In genomic region chr4:171473155-171473554, GRCh38 we compare ENCODE assay signal across 16 cellular contexts.
DNase-seq lines count a peak whose midpoint lies in the region; ATAC-seq and TF ChIP-seq lines count a peak whose summit lies in the region.
"Had no signal": no experiment of that assay in that cellular context is flagged by ENCODE, and none has a peak within 500 bp of the region (broad histone marks: within the 10 kb centered on the region; RNA-seq: fewer than 3 reads in every experiment).

No MANE protein-coding gene starts in this region.

- H3K36me3 ChIP-seq in vagina (no peaks in the 10 kb centered on the region), lower lobe of right lung (no peaks in the 10 kb centered on the region)

- no peaks in the 10 kb centered on the region for H3K9me3 ChIP-seq in vagina
- no peaks in the 10 kb centered on the region for H3K9me3 ChIP-seq in lower lobe of right lung

- no peaks in the 10 kb centered on the region for H3K27me3 ChIP-seq in vagina
- no peaks in the 10 kb centered on the region for H3K27me3 ChIP-seq in lower lobe of right lung (ENCODE audit: low read depth)

- intact Hi-C loops in vagina (cut with DNase I), result no loop called here
- intact Hi-C loops in lower lobe of right lung (cut with DNase I), result no loop called here
- intact Hi-C loops in CD14-positive monocyte (cut with micrococcal nuclease), result no loop called here

- H3K9me3 Mint-ChIP-seq in CD14-positive monocyte, result peaks cover 0 to 6% (median 0%) of the 10 kb centered on the region in 7 donors
- H3K9me3 Mint-ChIP-seq: H9 had no signal

- DNase-seq in left kidney (ENCODE audit: low read depth, low spot score) (peak; percentile 6), vagina (ENCODE audit: extremely low spot score in 2 of 2) (no peak), lower lobe of right lung (no peak), CD14-positive monocyte (ENCODE audit: low spot score) (no peak)
- DNase-seq: AML-193; CD4-positive, alpha-beta memory T cell; DMS153; DMS79; GDM1; H9; Karpas-422; KBM-7 had no signal

- H3K4me1 ChIP-seq in vagina, result no peaks in the 10 kb centered on the region
- H3K4me1 ChIP-seq in lower lobe of right lung, result no peaks in the 10 kb centered on the region

- ATAC-seq in GM18868 (IDR thresholded peaks at IDR 0.05; ENCODE audit: unreplicated experiment) (peak; percentile 85), HG02981 (IDR thresholded peaks at IDR 0.05; ENCODE audit: unreplicated experiment) (peak; percentile 54), lower lobe of right lung (no peak)

- H3K27me3 Mint-ChIP-seq in CD14-positive monocyte (ENCODE audit: low read depth in 3 of 3), result peaks cover 0 to 1% (median 0%) of the 10 kb centered on the region in 3 donors
- H3K27me3 Mint-ChIP-seq: CD4-positive, alpha-beta memory T cell; IgD-negative memory B cell had no signal

- H3K4me3 Mint-ChIP-seq in CD14-positive monocyte, result no peak overlapping the region
- H3K4me3 Mint-ChIP-seq: CD4-positive, alpha-beta memory T cell; H9; IgD-negative memory B cell had no signal

- H3K4me1 Mint-ChIP-seq in CD14-positive monocyte, result no peaks in the 10 kb centered on the region
- H3K4me1 Mint-ChIP-seq: CD4-positive, alpha-beta memory T cell had no signal

- TF ChIP-seq POLR2A in vagina (IDR thresholded peaks at IDR 0.05), result no peak

- no peak for TF ChIP-seq CTCF in vagina (IDR thresholded peaks at IDR 0.05)
- TF ChIP-seq CTCF in lower lobe of right lung (IDR thresholded peaks at IDR 0.05), result no peak
- no peak for TF ChIP-seq CTCF in CD14-positive monocyte (IDR thresholded peaks at IDR 0.05)

- no peak overlapping the region for H3K27ac ChIP-seq in vagina
- no peak overlapping the region for H3K27ac ChIP-seq in lower lobe of right lung
- H3K27ac ChIP-seq: C4-2B had no signal

- H3K4me3 ChIP-seq in vagina (no peak overlapping the region), lower lobe of right lung (no peak overlapping the region)

- no peak overlapping the region for H3K27ac Mint-ChIP-seq in CD14-positive monocyte
- H3K27ac Mint-ChIP-seq: CD4-positive, alpha-beta memory T cell; H9; IgD-negative memory B cell had no signal

- H3K36me3 Mint-ChIP-seq in CD14-positive monocyte, result no peaks in the 10 kb centered on the region
- H3K36me3 Mint-ChIP-seq: CD4-positive, alpha-beta memory T cell; IgD-negative memory B cell had no signal

Comparison
In these comparisons a context has a peak if more than half of its experiments do, and no peak if none do; other contexts are left out.
1. ATAC-seq: peak in GM18868 (single experiment) and HG02981 (single experiment); none in lower lobe of right lung (0 of 2).